8 cellular contexts compared by ENCODE assay signal in the genomic region with DNA sequence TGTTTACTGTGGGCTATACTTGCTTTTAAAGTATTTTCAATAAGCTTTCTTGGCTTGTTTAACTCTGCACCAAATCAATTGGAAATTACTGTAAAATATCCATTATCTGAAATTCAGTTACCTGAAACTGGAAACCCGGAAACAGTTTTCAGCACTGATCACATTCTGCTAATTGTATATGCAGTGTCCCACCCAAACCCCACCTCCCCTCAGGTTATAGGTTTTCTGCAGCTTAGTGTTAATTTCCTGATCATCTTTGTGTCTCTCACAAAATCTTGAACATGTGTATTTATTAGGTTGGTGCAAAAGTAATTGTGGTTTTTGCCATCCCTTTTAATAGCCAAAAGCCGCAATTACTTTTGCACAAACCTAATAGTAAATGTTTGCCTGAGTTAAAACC. TPM values are rescaled to one million over a fixed set of nuclear protein-coding genes. Genes with fewer than 3 reads are reported as not detected.
DNase-seq lines count a peak whose midpoint lies in the region; ATAC-seq and TF ChIP-seq lines count a peak whose summit lies in the region.

No MANE protein-coding gene starts in this region.

- no peaks in the 10 kb centered on the region for H3K9me3 Mint-ChIP-seq in central memory CD8-positive, alpha-beta T cell
- H3K9me3 Mint-ChIP-seq in naive B cell, result peaks cover 0 to 2% (median 0%) of the 10 kb centered on the region in 7 donors

- H3K27me3 ChIP-seq in AG04450 (ENCODE audit: control insufficient read depth, insufficient read depth, low read length) (no peaks in the 10 kb centered on the region), HUES6 (ENCODE audit: control insufficient read depth, insufficient read depth, low read length) (no peaks in the 10 kb centered on the region; the same call in 1 of the 2 replicates)

- intact Hi-C loops in sciatic nerve (cut with DNase I), result no loop called here

- CTCF ChIA-PET in AG04450 (lab: Charles Lee), result interaction anchor here (0.6 to 3.4 kb wide), 3 partner anchors 11 to 72 kb away, joined by 3 to 20 read pairs (median 4); no protein-coding TSS in a partner anchor

- H3K36me3 Mint-ChIP-seq in central memory CD8-positive, alpha-beta T cell (ENCODE audit: insufficient read depth), result peaks cover 17% of the 10 kb centered on the region
- peaks cover 8 to 38% of the 10 kb centered on the region in 2 donors for H3K36me3 Mint-ChIP-seq in naive B cell

- POLR2A ChIA-PET in AG04450 (lab: Yijun Ruan, JAX), result interaction anchor here (0.9 to 1.2 kb wide), 2 partner anchors 8 to 584 kb away, joined by 3 read pairs; no protein-coding TSS in a partner anchor

- no peaks in the 10 kb centered on the region for H3K27me3 Mint-ChIP-seq in central memory CD8-positive, alpha-beta T cell
- H3K27me3 Mint-ChIP-seq in naive B cell, result peaks cover 0 to 4% (median 0%) of the 10 kb centered on the region in 3 donors

- H3K4me3 ChIP-seq in AG04450 (ENCODE audit: low read depth, low read length) (peak overlapping the region; percentile 96), HUES6 (ENCODE audit: low read depth, low read length) (peak overlapping the region; percentile 87)

- H3K4me1 ChIP-seq in HUES6 (ENCODE audit: control insufficient read depth, insufficient read depth, low read length), result peaks cover 8% of the 10 kb centered on the region; the same call in 1 of the 2 replicates

- H3K36me3 ChIP-seq in HUES6 (ENCODE audit: control insufficient read depth, insufficient read depth, low read length), result no peaks in the 10 kb centered on the region

- H3K4me3 Mint-ChIP-seq in central memory CD8-positive, alpha-beta T cell, result peak overlapping the region; percentile 96
- H3K4me3 Mint-ChIP-seq in naive B cell, result peak overlapping the region; percentile 94 to 100 (median 98)

- no peak for ATAC-seq in central memory CD8-positive, alpha-beta T cell (replicated peaks; ENCODE audit: extremely low read depth, poor library complexity, severe bottlenecking)
- no peak for ATAC-seq in naive B cell (ENCODE audit: low read depth in 2 of 2)
- no peak for ATAC-seq in sciatic nerve
- no peak for ATAC-seq in GM19455 (IDR thresholded peaks at IDR 0.05; ENCODE audit: unreplicated experiment)

- H3K9me3 ChIP-seq in AG04450 (ENCODE audit: control insufficient read depth, insufficient read depth, low read length) (no peaks in the 10 kb centered on the region; the same call in 1 of the 2 replicates), HUES6 (ENCODE audit: control insufficient read depth, insufficient read depth, low read depth, low read length) (no peaks in the 10 kb centered on the region)

- H3K9ac ChIP-seq in HUES6 (ENCODE audit: low read length), result peak overlapping the region; percentile 79

- no peak overlapping the region for H3K27ac ChIP-seq in AG04450 (ENCODE audit: low read depth, low read length)
- H3K27ac ChIP-seq in HUES6 (ENCODE audit: low read depth, low read length), result no peak overlapping the region; the same call in 1 of the 2 replicates

- TF ChIP-seq CTCF in AG04450 (IDR thresholded peaks at IDR 0.05; ENCODE audit: low read depth, low read length), result no peak

- peak overlapping the region; percentile 97 for H3K27ac Mint-ChIP-seq in central memory CD8-positive, alpha-beta T cell (ENCODE audit: low read depth)
- peak overlapping the region; percentile 99 to 100 (median 100) for H3K27ac Mint-ChIP-seq in naive B cell

- peaks cover 40% of the 10 kb centered on the region for H3K4me1 Mint-ChIP-seq in central memory CD8-positive, alpha-beta T cell
- peaks cover 44 to 55% (median 48%) of the 10 kb centered on the region in 3 donors for H3K4me1 Mint-ChIP-seq in naive B cell

- DNase-seq in AG04450 (ENCODE audit: low read depth, low spot score), result no peak
- no peak for DNase-seq in central memory CD8-positive, alpha-beta T cell (ENCODE audit: low spot score in 2 of 2)
- no peak for DNase-seq in naive B cell
- DNase-seq in RPMI8226, result no peak
- DNase-seq in sciatic nerve (ENCODE audit: low spot score), result no peak
- DNase-seq in stimulated activated CD4-positive, alpha-beta T cell treated with anti-CD3 and anti-CD28 coated beads, Interleukin-4, amount 100 ng/mL, for 24 hours, result no peak

RNA-seq across cellular contexts. Expression of a gene that starts 1.3 kb away (rescaled TPM):
- polyA plus RNA-seq in AG04450 (2011; rRNA removed) (47.6 and 63.9 TPM in 2 replicates), naive B cell (ENCODE audit: low read depth in 6 of 6) (100 to 1,000 TPM; 457 to 756 (median 632) TPM)
- 80.5 and 80.8 TPM in 2 replicates for polyA minus RNA-seq in AG04450 (2011; rRNA and poly(A)+ RNA removed)
- total RNA-seq in sciatic nerve, result 78.2 TPM
